Comparison of ENCODE assay signal across 9 cellular contexts in genomic region chr1:19455353-19455752, GRCh38. TPM values are rescaled to one million over a fixed set of nuclear protein-coding genes. Genes with fewer than 3 reads are reported as not detected.
DNase-seq lines count a peak whose midpoint lies in the region; ATAC-seq and TF ChIP-seq lines count a peak whose summit lies in the region.
"Had no signal": no experiment of that assay in that cellular context is flagged by ENCODE, and none has a peak within 500 bp of the region (broad histone marks: within the 10 kb centered on the region; RNA-seq: fewer than 3 reads in every experiment).

No MANE protein-coding gene starts in this region.

- H3K4me3 ChIP-seq in mesodermal cell (ENCODE audit: extremely low read depth, insufficient read depth, low read length, poor library complexity, severe bottlenecking) = no peak overlapping the region
- H3K4me3 ChIP-seq: thyroid gland had no signal

- 91 to 93% methylated on average over 8 of the region's 8 CpGs for WGBS in mesodermal cell (ENCODE audit: insufficient coverage in 2 of 2), 2 experiments

- no peaks in the 10 kb centered on the region for H3K9me3 Mint-ChIP-seq in activated T-cell treated with anti-CD3 and anti-CD28 coated beads, Interleukin-2, amount 50 U/mL, for 72 hours
- H3K9me3 Mint-ChIP-seq in activated naive CD8-positive, alpha-beta T cell treated with anti-CD3 and anti-CD28 coated beads, Interleukin-2, amount 50 U/mL, for 24 hours = no peaks in the 10 kb centered on the region
- H3K9me3 Mint-ChIP-seq in type B pancreatic cell = no peaks in the 10 kb centered on the region

- H3K36me3 Mint-ChIP-seq in activated T-cell treated with anti-CD3 and anti-CD28 coated beads, Interleukin-2, amount 50 U/mL, for 72 hours (ENCODE audit: insufficient read depth in 2 of 2) = peaks cover 3 to 7% of the 10 kb centered on the region in 2 donors
- peaks cover 8% of the 10 kb centered on the region for H3K36me3 Mint-ChIP-seq in activated naive CD8-positive, alpha-beta T cell treated with anti-CD3 and anti-CD28 coated beads, Interleukin-2, amount 50 U/mL, for 24 hours (ENCODE audit: low read depth)
- H3K36me3 Mint-ChIP-seq in type B pancreatic cell = peaks cover 4% of the 10 kb centered on the region

- no peak for DNase-seq in activated T-cell treated with anti-CD3 and anti-CD28 coated beads, Interleukin-2, amount 50 U/mL, for 72 hours
- DNase-seq in activated T-cell treated with anti-CD3 and anti-CD28 coated beads, Interleukin-2, amount 50 U/mL, for 48 hours = no peak
- no peak for DNase-seq in activated naive CD8-positive, alpha-beta T cell treated with anti-CD3 and anti-CD28 coated beads, Interleukin-2, amount 50 U/mL, for 24 hours
- no peak for DNase-seq in type B pancreatic cell (ENCODE audit: extremely low spot score, unreplicated experiment)
- DNase-seq in ureter (ENCODE audit: low spot score) = no peak
- DNase-seq: thyroid gland had no signal

- no peaks in the 10 kb centered on the region for H3K9me3 ChIP-seq in mesodermal cell (ENCODE audit: control insufficient read depth, low read length)
- H3K9me3 ChIP-seq: thyroid gland had no signal

- peaks cover 3% of the 10 kb centered on the region for H3K36me3 ChIP-seq in mesodermal cell (ENCODE audit: control insufficient read depth, insufficient read depth, low read length)
- H3K36me3 ChIP-seq: thyroid gland had no signal

- H3K4me3 Mint-ChIP-seq in activated T-cell treated with anti-CD3 and anti-CD28 coated beads, Interleukin-2, amount 50 U/mL, for 72 hours = peak overlapping the region; percentile 3 to 58
- H3K4me3 Mint-ChIP-seq in activated naive CD8-positive, alpha-beta T cell treated with anti-CD3 and anti-CD28 coated beads, Interleukin-2, amount 50 U/mL, for 24 hours = no peak overlapping the region
- no peak overlapping the region for H3K4me3 Mint-ChIP-seq in type B pancreatic cell

- no peak for TF ChIP-seq CTCF in type B pancreatic cell (conservative IDR thresholded peaks at IDR 0.05)

- H3K27ac ChIP-seq in mesodermal cell (ENCODE audit: low read depth, low read length, severe bottlenecking) = peak overlapping the region; percentile 43
- H3K27ac ChIP-seq in temporal lobe (ENCODE audit: low read depth, low read length) = peak overlapping the region; percentile 76

- no peaks in the 10 kb centered on the region for H3K27me3 Mint-ChIP-seq in activated T-cell treated with anti-CD3 and anti-CD28 coated beads, Interleukin-2, amount 50 U/mL, for 72 hours (ENCODE audit: low read depth)
- H3K27me3 Mint-ChIP-seq in activated naive CD8-positive, alpha-beta T cell treated with anti-CD3 and anti-CD28 coated beads, Interleukin-2, amount 50 U/mL, for 24 hours = no peaks in the 10 kb centered on the region
- no peaks in the 10 kb centered on the region for H3K27me3 Mint-ChIP-seq in type B pancreatic cell

- H3K27ac Mint-ChIP-seq in activated T-cell treated with anti-CD3 and anti-CD28 coated beads, Interleukin-2, amount 50 U/mL, for 72 hours = peak overlapping the region; percentile 90
- H3K27ac Mint-ChIP-seq in activated naive CD8-positive, alpha-beta T cell treated with anti-CD3 and anti-CD28 coated beads, Interleukin-2, amount 50 U/mL, for 24 hours = peak overlapping the region; percentile 83
- no peak overlapping the region for H3K27ac Mint-ChIP-seq in type B pancreatic cell

- peaks cover 94% of the 10 kb centered on the region for H3K4me1 Mint-ChIP-seq in activated T-cell treated with anti-CD3 and anti-CD28 coated beads, Interleukin-2, amount 50 U/mL, for 72 hours (ENCODE audit: low read depth)
- peaks cover 92% of the 10 kb centered on the region for H3K4me1 Mint-ChIP-seq in activated naive CD8-positive, alpha-beta T cell treated with anti-CD3 and anti-CD28 coated beads, Interleukin-2, amount 50 U/mL, for 24 hours
- peaks cover 61% of the 10 kb centered on the region for H3K4me1 Mint-ChIP-seq in type B pancreatic cell (ENCODE audit: unreplicated experiment)

- ATAC-seq in activated T-cell treated with anti-CD3 and anti-CD28 coated beads, Interleukin-2, amount 50 U/mL, for 72 hours (replicated peaks in 1 of 2) = no peak
- no peak for ATAC-seq in activated naive CD8-positive, alpha-beta T cell treated with anti-CD3 and anti-CD28 coated beads, Interleukin-2, amount 50 U/mL, for 24 hours
- ATAC-seq in HG03159 (IDR thresholded peaks at IDR 0.05; ENCODE audit: unreplicated experiment) = no peak

- peaks cover 41% of the 10 kb centered on the region for H3K4me1 ChIP-seq in mesodermal cell (ENCODE audit: control insufficient read depth, insufficient read depth, low read length, poor library complexity, severe bottlenecking)

RNA-seq across cellular contexts. Expression of gene CAPZB, which starts 30.0 kb away (rescaled TPM):
- 100 to 1,000 TPM; 336 to 373 TPM for total RNA-seq in activated T-cell treated with anti-CD3 and anti-CD28 coated beads, Interleukin-2, amount 50 U/mL, for 72 hours
- 296 TPM for polyA plus RNA-seq in mesodermal cell (2013, experiment 1 of 2)
- 276 TPM for polyA plus RNA-seq in mesodermal cell (2013, experiment 2 of 2)
- 40.3 TPM for total RNA-seq in temporal lobe
- total RNA-seq in type B pancreatic cell (ENCODE audit: low replicate concordance) = 264 and 286 TPM in 2 replicates
- total RNA-seq in ureter = 284 TPM

Comparison
In these comparisons a context has a peak if more than half of its experiments do, and no peak if none do; other contexts are left out.
1. H3K4me3 Mint-ChIP-seq: peak in activated T-cell treated with anti-CD3 and anti-CD28 coated beads, Interleukin-2, amount 50 U/mL, for 72 hours (2 of 2); none in activated naive CD8-positive, alpha-beta T cell treated with anti-CD3 and anti-CD28 coated beads, Interleukin-2, amount 50 U/mL, for 24 hours (single experiment) and type B pancreatic cell (single experiment).